In the genomic region with DNA sequence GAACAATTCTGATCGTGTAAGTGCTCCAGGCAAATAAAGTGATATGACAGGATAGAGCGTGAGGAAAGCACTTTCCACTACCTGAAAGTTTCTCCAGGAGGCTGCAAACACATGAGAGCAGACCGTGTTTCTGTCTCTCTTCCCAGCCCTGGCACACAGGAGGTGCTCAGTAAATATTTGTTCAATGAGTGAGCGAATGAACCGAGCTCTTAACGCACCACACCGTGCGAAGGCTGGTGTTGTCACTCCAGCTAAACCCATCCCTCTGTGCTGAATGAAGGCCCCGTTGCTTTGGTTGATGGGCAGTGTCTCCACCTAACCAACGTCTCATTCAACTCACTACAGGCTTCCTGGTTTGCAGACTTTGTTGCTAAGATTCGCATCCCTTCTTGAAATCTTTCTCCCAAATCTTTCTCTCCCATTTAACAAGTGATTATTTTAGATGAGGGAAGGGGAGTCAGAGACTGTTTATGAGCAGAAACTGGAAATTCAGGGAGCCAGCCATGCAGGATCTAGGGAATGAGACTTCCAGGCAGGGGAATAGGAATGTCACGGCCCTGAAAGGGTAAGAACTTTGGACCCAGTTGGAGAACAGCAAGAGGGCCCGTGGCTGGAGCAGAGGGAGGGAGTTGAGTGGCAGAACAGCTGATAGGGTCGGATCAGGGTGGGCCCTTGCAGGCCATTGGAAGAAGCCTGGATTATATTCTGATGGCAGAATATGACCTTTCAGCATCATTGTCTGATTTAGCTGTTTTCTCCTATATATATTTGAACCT, we compare ENCODE assay signal across 15 cellular contexts.
A peak's percentile ranks its signal among the peaks of the same experiment; 100 is the strongest.
DNase-seq lines count a peak whose midpoint lies in the region; ATAC-seq, FAIRE-seq and TF ChIP-seq lines count a peak whose summit lies in the region.
"Had no signal": no experiment of that assay in that cellular context is flagged by ENCODE, and none has a peak within 500 bp of the region (broad histone marks: within the 10 kb centered on the region; RNA-seq: fewer than 3 reads in every experiment).

No MANE protein-coding gene starts in this region.

- 39 to 69% (median 50%) methylated on average over 14 of the region's 14 CpGs for WGBS in small intestine, 3 donors

- intact Hi-C loops in natural killer cell (cut with micrococcal nuclease): no loop called here

- H3K9me3 Mint-ChIP-seq in glutamatergic neuron (ENCODE audit: unreplicated experiment) (peaks cover 7% of the 10 kb centered on the region), natural killer cell (no peaks in the 10 kb centered on the region), GM23338 (peaks cover 13% of the 10 kb centered on the region; the same call in 2 of the 3 replicates)
- H3K9me3 Mint-ChIP-seq: activated CD4-positive, alpha-beta memory T cell treated with anti-CD3 and anti-CD28 coated beads for 36 hours; activated T-cell treated with anti-CD3 and anti-CD28 coated beads, Interleukin-2, amount 50 U/mL, for 72 hours had no signal

- H3K4me1 Mint-ChIP-seq in glutamatergic neuron (ENCODE audit: low read depth, unreplicated experiment) (peaks cover 39% of the 10 kb centered on the region), natural killer cell (peaks cover 33 to 48% of the 10 kb centered on the region in 2 donors), GM23338 (peaks cover 4% of the 10 kb centered on the region; the same call in 1 of the 3 replicates)

- no peaks in the 10 kb centered on the region for H3K79me2 ChIP-seq in GM23338 (replicated peaks; ENCODE audit: insufficient read depth)

- H3K4me2 ChIP-seq in GM23338: no peak overlapping the region

- H3K27ac Mint-ChIP-seq in glutamatergic neuron (ENCODE audit: unreplicated experiment) (peak overlapping the region; percentile 73), natural killer cell (no peak overlapping the region), GM23338 (no peak overlapping the region)
- H3K27ac Mint-ChIP-seq: activated T-cell treated with anti-CD3 and anti-CD28 coated beads, Interleukin-2, amount 50 U/mL, for 72 hours had no signal

- H3K27me3 ChIP-seq in small intestine (ENCODE audit: control insufficient read depth in 2 of 2, insufficient read depth in 2 of 2, low read length in 2 of 2) (no peaks in the 10 kb centered on the region), GM23338 (ENCODE audit: insufficient read depth) (no peaks in the 10 kb centered on the region)
- H3K27me3 ChIP-seq: SJSA1 had no signal

- H3F3A ChIP-seq in GM23338 (replicated peaks; ENCODE audit: low read depth): no peaks in the 10 kb centered on the region

- POLR2A ChIA-PET in HEK293 (lab: Yijun Ruan, JAX): no interaction called here

- CTCF ChIA-PET in HEK293 (lab: Yijun Ruan, JAX): interaction anchor here (0.7 kb wide), 3 partner anchors 23 to 80 kb away, joined by 3 to 4 read pairs (median 4); no protein-coding TSS in a partner anchor

- H4K20me1 ChIP-seq in GM23338 (replicated peaks; ENCODE audit: insufficient read depth): no peaks in the 10 kb centered on the region; the same call in 1 of the 2 replicates

- no peaks in the 10 kb centered on the region; the same call in 1 of the 2 replicates for H3K9me2 ChIP-seq in GM23338 (ENCODE audit: insufficient read depth)

- DNase-seq in NCI-H510A (lab: John Stamatoyannopoulos, UW) (peak; percentile 89), glutamatergic neuron (no peak), small intestine (peak; percentile 56), natural killer cell (no peak), GM23338 (ENCODE audit: low spot score) (no peak)
- DNase-seq: activated CD4-positive, alpha-beta memory T cell treated with anti-CD3 and anti-CD28 coated beads for 36 hours; activated T-cell treated with anti-CD3 and anti-CD28 coated beads, Interleukin-2, amount 50 U/mL, for 72 hours; caudate nucleus; effector CD8-positive, alpha-beta T cell; left cardiac atrium; retina; substantia nigra had no signal

- ATAC-seq in natural killer cell (no peak), HG02938 (IDR thresholded peaks at IDR 0.05; ENCODE audit: unreplicated experiment) (no peak), GM23338 (no peak)
- ATAC-seq: activated T-cell treated with anti-CD3 and anti-CD28 coated beads, Interleukin-2, amount 50 U/mL, for 72 hours; left cardiac atrium had no signal

- no peaks in the 10 kb centered on the region for H3K36me3 Mint-ChIP-seq in glutamatergic neuron (ENCODE audit: unreplicated experiment)
- H3K36me3 Mint-ChIP-seq in natural killer cell: no peaks in the 10 kb centered on the region
- H3K36me3 Mint-ChIP-seq in GM23338 (ENCODE audit: low read depth): peaks cover 15% of the 10 kb centered on the region
- H3K36me3 Mint-ChIP-seq: activated CD4-positive, alpha-beta memory T cell treated with anti-CD3 and anti-CD28 coated beads for 36 hours had no signal

- no peak for FAIRE-seq in small intestine (lab: Jason Lieb, UNC)

- H3K4me3 ChIP-seq in HEK293 (ENCODE audit: low read depth, low read length) (no peak overlapping the region), small intestine (ENCODE audit: low read depth in 1 of 2, low read length in 2 of 2) (no peak overlapping the region), GM23338 (no peak overlapping the region)
- H3K4me3 ChIP-seq: SJSA1 had no signal

- H3K36me3 ChIP-seq in HEK293 (ENCODE audit: control insufficient read depth in 2 of 2, insufficient read depth in 1 of 2, low read length in 2 of 2): no peaks in the 10 kb centered on the region
- no peaks in the 10 kb centered on the region for H3K36me3 ChIP-seq in small intestine (ENCODE audit: control insufficient read depth in 2 of 2, insufficient read depth in 2 of 2, low read length in 2 of 2)
- no peaks in the 10 kb centered on the region for H3K36me3 ChIP-seq in GM23338 (ENCODE audit: insufficient read depth)
- H3K36me3 ChIP-seq: SJSA1 had no signal

- no peak overlapping the region for H3K4me3 Mint-ChIP-seq in glutamatergic neuron (ENCODE audit: unreplicated experiment)
- H3K4me3 Mint-ChIP-seq in natural killer cell: no peak overlapping the region
- no peak overlapping the region for H3K4me3 Mint-ChIP-seq in GM23338
- H3K4me3 Mint-ChIP-seq: activated CD4-positive, alpha-beta memory T cell treated with anti-CD3 and anti-CD28 coated beads for 36 hours; activated T-cell treated with anti-CD3 and anti-CD28 coated beads, Interleukin-2, amount 50 U/mL, for 72 hours had no signal

- H3K9me3 ChIP-seq in HEK293 (ENCODE audit: control insufficient read depth, insufficient read depth, low read depth, low read length) (no peaks in the 10 kb centered on the region), small intestine (ENCODE audit: control insufficient read depth, low read depth) (no peaks in the 10 kb centered on the region)
- H3K9me3 ChIP-seq: SJSA1 had no signal

- H2AFZ ChIP-seq in GM23338: no peak overlapping the region

- H3K4me1 ChIP-seq in HEK293 (ENCODE audit: control insufficient read depth, insufficient read depth, low read length): peaks cover 6% of the 10 kb centered on the region; the same call in 1 of the 2 replicates
- peaks cover 1 to 3% of the 10 kb centered on the region in 2 donors for H3K4me1 ChIP-seq in small intestine (ENCODE audit: control insufficient read depth in 2 of 2, insufficient read depth in 1 of 2, low read depth in 1 of 2, low read length in 1 of 2)
- H3K4me1 ChIP-seq in GM23338 (ENCODE audit: insufficient read depth): no peaks in the 10 kb centered on the region; the same call in 1 of the 2 replicates

- TF ChIP-seq CTCF in HEK293 (tag by site-specific recombination; IDR thresholded peaks at IDR 0.05): no peak
- TF ChIP-seq CTCF in glutamatergic neuron (IDR thresholded peaks at IDR 0.05; ENCODE audit: partially characterized antibody, unreplicated experiment): no peak
- no peak for TF ChIP-seq CTCF in natural killer cell (IDR thresholded peaks at IDR 0.05)
- no peak for TF ChIP-seq CTCF in GM23338 (conservative IDR thresholded peaks at IDR 0.05; ENCODE audit: low read depth in 2 of 2)

- H3K27me3 Mint-ChIP-seq in glutamatergic neuron (ENCODE audit: unreplicated experiment): peaks cover 2% of the 10 kb centered on the region
- no peaks in the 10 kb centered on the region for H3K27me3 Mint-ChIP-seq in natural killer cell (ENCODE audit: low read depth in 2 of 2)
- peaks cover 2% of the 10 kb centered on the region for H3K27me3 Mint-ChIP-seq in GM23338 (ENCODE audit: insufficient read depth, low read depth, poor library complexity)
- H3K27me3 Mint-ChIP-seq: activated CD4-positive, alpha-beta memory T cell treated with anti-CD3 and anti-CD28 coated beads for 36 hours had no signal

- H3K27ac ChIP-seq in HEK293 (ENCODE audit: extremely low read depth, low read depth, low read length) (no peak overlapping the region), small intestine (ENCODE audit: low read depth in 1 of 2, low read length in 1 of 2) (peak overlapping the region in 1 of 2 donors; percentile 11), GM23338 (ENCODE audit: low read depth) (no peak overlapping the region)
- H3K27ac ChIP-seq: SJSA1 had no signal

TF ChIP-seq in HEK293, 187 proteins besides CTCF, POLR2A, EP300 and RAD21:
- TF ChIP-seq ZNF341 (tag by site-specific recombination; IDR thresholded peaks at IDR 0.05; ENCODE audit: low read depth) (peak; percentile 68), ZNF555 (tag by site-specific recombination; conservative IDR thresholded peaks at IDR 0.05) (no peak)
TF ChIP-seq in HEK293: peak in this region for 1.

TF ChIP-seq in GM23338, 12 proteins besides CTCF, POLR2A, EP300 and RAD21 (continues in another document):
- TF ChIP-seq EZH2phosphoT487 (IDR thresholded peaks at IDR 0.05; ENCODE audit: unreplicated experiment): no peak
- no peak for TF ChIP-seq STAT1 (IDR thresholded peaks at IDR 0.05; ENCODE audit: unreplicated experiment)
- TF ChIP-seq JUNB (IDR thresholded peaks at IDR 0.05; ENCODE audit: unreplicated experiment): no peak
- TF ChIP-seq EZH2 (IDR thresholded peaks at IDR 0.05; ENCODE audit: low read depth, unreplicated experiment): no peak

Comparison
In these comparisons a context has a peak if more than half of its experiments do, and no peak if none do; other contexts are left out.
1. DNase-seq: peak in NCI-H510A (single experiment) and small intestine (single experiment); none in glutamatergic neuron (single experiment), natural killer cell (single experiment) and GM23338 (single experiment).